8 cellular contexts compared by ENCODE assay signal in the genomic region with DNA sequence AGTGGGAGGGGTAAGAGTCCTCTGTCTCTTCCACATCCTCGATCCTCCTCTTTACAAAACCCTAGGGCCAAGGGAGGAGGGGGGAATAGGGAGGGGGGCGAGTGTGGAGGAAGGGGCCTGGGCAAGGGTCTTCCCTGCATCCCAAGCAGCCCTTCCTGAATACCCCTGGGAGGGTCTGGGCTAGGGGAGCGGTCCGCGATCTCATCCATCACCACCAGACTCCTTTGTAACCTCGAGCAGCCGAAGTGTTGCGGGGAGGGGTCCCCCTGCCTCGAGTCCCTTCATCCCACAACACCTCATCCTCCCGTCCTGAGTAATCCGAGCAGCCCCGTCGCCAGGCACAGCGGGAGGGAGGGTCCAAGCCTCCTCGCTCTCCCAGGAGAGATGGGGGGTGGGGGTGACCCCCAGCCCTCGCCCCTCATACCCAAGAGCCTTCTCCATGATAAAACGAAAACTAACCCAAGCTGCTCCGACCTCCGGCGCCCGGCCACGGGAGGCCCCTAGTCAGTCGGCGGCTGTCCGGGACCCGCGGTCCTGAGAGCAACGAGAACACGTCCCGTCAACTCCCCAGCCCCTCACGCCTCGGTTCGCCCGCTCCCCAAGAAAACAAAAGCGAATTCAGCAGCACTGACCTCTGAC. TPM values are rescaled to one million over a fixed set of nuclear protein-coding genes. Genes with fewer than 3 reads are reported as not detected.
A peak's percentile ranks its signal among the peaks of the same experiment; 100 is the strongest.
DNase-seq lines count a peak whose midpoint lies in the region; ATAC-seq and TF ChIP-seq lines count a peak whose summit lies in the region.

No MANE protein-coding gene starts in this region.

- no peaks in the 10 kb centered on the region for H3K79me2 ChIP-seq in Karpas-422 (ENCODE audit: low read length)

- peaks cover 12 to 18% (median 16%) of the 10 kb centered on the region in 10 experiments for H3K4me1 ChIP-seq in BLaER1 treated with 17β-estradiol and CSF1 and Interleukin-3, amounts not matched to agents 10 nM and 100 nM
- H3K4me1 ChIP-seq in Karpas-422 (ENCODE audit: low read length) = peaks cover 36% of the 10 kb centered on the region

- H3K36me3 ChIP-seq in BLaER1 treated with 17β-estradiol and CSF1 and Interleukin-3, amounts not matched to agents 10 nM and 100 nM = no peaks in the 10 kb centered on the region
- H3K36me3 ChIP-seq in Karpas-422 (ENCODE audit: insufficient read depth, low read length) = no peaks in the 10 kb centered on the region

- DNase-seq in Karpas-422 = no peak
- DNase-seq in choroid plexus epithelial cell (ENCODE audit: low read depth) = no peak
- DNase-seq in naive B cell = no peak
- no peak for DNase-seq in glomerular visceral epithelial cell (ENCODE audit: extremely low spot score)

- no peak overlapping the region for H3K9ac ChIP-seq in BLaER1 treated with 17β-estradiol and CSF1 and Interleukin-3, amounts not matched to agents 10 nM and 100 nM
- H3K9ac ChIP-seq in Karpas-422 (ENCODE audit: low read length) = 0 out of 2 replicates have a peak overlapping the region, but pooled peaks have one; percentile 21

- H3K9me2 ChIP-seq in Karpas-422 (replicated peaks; ENCODE audit: insufficient read depth, low read length) = no peaks in the 10 kb centered on the region

- H3K27ac Mint-ChIP-seq in naive B cell = peak overlapping the region in 2 of 6 donors; percentile 10 to 42

- H3K4me1 Mint-ChIP-seq in naive B cell = peaks cover 15 to 29% (median 19%) of the 10 kb centered on the region in 3 donors

- peaks cover 13 to 26% (median 22%) of the 10 kb centered on the region in 11 experiments; a peak in 21 of 22 replicates for H3K27me3 ChIP-seq in BLaER1 treated with 17β-estradiol and CSF1 and Interleukin-3, amounts not matched to agents 10 nM and 100 nM
- H3K27me3 ChIP-seq in Karpas-422 (ENCODE audit: low read length) = no peaks in the 10 kb centered on the region

- peak overlapping the region; percentile 75 to 100 (median 92) for H3K4me2 ChIP-seq in BLaER1 treated with 17β-estradiol and CSF1 and Interleukin-3, amounts not matched to agents 10 nM and 100 nM
- H3K4me2 ChIP-seq in Karpas-422 (ENCODE audit: low read depth, low read length, poor library complexity, severe bottlenecking) = peak overlapping the region; percentile 61

- H2AFZ ChIP-seq in Karpas-422 (ENCODE audit: low read length) = no peak overlapping the region

- H3K9me3 Mint-ChIP-seq in naive B cell = peaks cover 0 to 9% (median 2%) of the 10 kb centered on the region in 7 donors

- no peaks in the 10 kb centered on the region for H3K36me3 Mint-ChIP-seq in naive B cell

- H4K20me1 ChIP-seq in BLaER1 treated with 17β-estradiol and CSF1 and Interleukin-3, amounts not matched to agents 10 nM and 100 nM = peaks cover 0 to 21% (median 9%) of the 10 kb centered on the region in 11 experiments; a peak in 11 of 22 replicates
- H4K20me1 ChIP-seq in Karpas-422 (ENCODE audit: insufficient read depth, low read depth, low read length) = 0 out of 2 replicates have a peak, but pooled peaks cover 5% of the 10 kb centered on the region

- TF ChIP-seq CTCF in choroid plexus epithelial cell (conservative IDR thresholded peaks at IDR 0.05; ENCODE audit: low read depth, low read length) = no peak

- ATAC-seq in GM19395 (IDR thresholded peaks at IDR 0.05; ENCODE audit: unreplicated experiment) (peak; percentile 32), naive B cell (ENCODE audit: low read depth in 2 of 2) (peak; percentile 5 to 10), HG02840 (IDR thresholded peaks at IDR 0.05; ENCODE audit: low FRiP score, unreplicated experiment) (no peak), GM21381 (IDR thresholded peaks at IDR 0.05; ENCODE audit: unreplicated experiment) (no peak)

- H3K9me3 ChIP-seq in BLaER1 treated with 17β-estradiol and CSF1 and Interleukin-3, amounts not matched to agents 10 nM and 100 nM (replicated peaks in 1 of 11) = no peaks in the 10 kb centered on the region
- no peaks in the 10 kb centered on the region for H3K9me3 ChIP-seq in Karpas-422 (ENCODE audit: low read length)

- H3K27me3 Mint-ChIP-seq in naive B cell = peaks cover 17 to 31% (median 26%) of the 10 kb centered on the region in 3 donors

- no peak overlapping the region for H3K27ac ChIP-seq in BLaER1 treated with 17β-estradiol and CSF1 and Interleukin-3, amounts not matched to agents 10 nM and 100 nM
- no peak overlapping the region for H3K27ac ChIP-seq in Karpas-422 (ENCODE audit: low read length)

- peak overlapping the region in 6 of 8 donors; percentile 59 to 87 (median 80) for H3K4me3 Mint-ChIP-seq in naive B cell

- H3K4me3 ChIP-seq in BLaER1 treated with 17β-estradiol and CSF1 and Interleukin-3, amounts not matched to agents 10 nM and 100 nM = peak overlapping the region; percentile 44 to 66 (median 52)
- H3K4me3 ChIP-seq in Karpas-422 (ENCODE audit: low read length) (peak overlapping the region; percentile 61), choroid plexus epithelial cell (ENCODE audit: low read depth, low read length) (peak overlapping the region; percentile 50)

RNA-seq across cellular contexts. Expression of a gene that starts 0.5 kb away (rescaled TPM):
- total RNA-seq in Karpas-422 (2014; rRNA removed; shearing (Covaris generic); ENCODE audit: low replicate concordance) = 5.0 and 12.6 TPM in 2 replicates
- 1 to 10 TPM in 1 of 6 donors, under 1 TPM in 4, not detected in 1; 0.18 to 2.2 (median 0.41) TPM for polyA plus RNA-seq in naive B cell (ENCODE audit: low read depth in 6 of 6)

Comparison
In these comparisons a context has a peak if more than half of its experiments do, and no peak if none do; other contexts are left out.
1. ATAC-seq: peak in GM19395 (single experiment) and naive B cell (2 of 2); none in HG02840 (single experiment) and GM21381 (single experiment).
2. Peak in every context shown above with its lines, with median percentiles within 50 percentile points of each other: H3K4me3 ChIP-seq.